In the genomic region with DNA sequence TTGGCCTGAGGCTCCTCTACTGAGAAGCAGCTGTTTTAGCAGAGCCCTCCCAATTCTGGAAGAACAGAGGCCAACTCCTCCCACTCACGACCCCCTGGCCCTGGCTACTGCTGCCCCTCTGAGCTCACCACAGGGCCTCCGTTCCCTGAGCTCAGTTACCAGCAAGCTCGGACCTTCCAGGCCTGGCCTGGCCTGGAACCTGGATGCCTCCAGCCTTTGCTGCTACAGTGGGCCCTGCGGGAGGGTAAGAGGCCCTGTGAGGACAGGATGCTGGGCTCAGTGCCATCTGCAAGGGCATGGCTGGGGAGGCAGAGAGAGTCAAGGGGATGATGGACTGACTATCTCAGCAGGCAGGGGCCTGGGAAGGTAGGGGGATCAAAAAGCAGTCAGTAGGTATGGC, we compare ENCODE assay signal across 14 cellular contexts.
"Had no signal": no experiment of that assay in that cellular context is flagged by ENCODE, and none has a peak within 500 bp of the region (broad histone marks: within the 10 kb centered on the region; RNA-seq: fewer than 3 reads in every experiment).

No MANE protein-coding gene starts in this region.

- H3K4me3 ChIP-seq: breast epithelium, smooth muscle cell had no signal

- H3K9me3 ChIP-seq: breast epithelium had no signal

- DNase-seq: activated CD4-positive, alpha-beta memory T cell treated with anti-CD3 and anti-CD28 coated beads, Interleukin-2, amount 10 ng/mL, durations not matched to agents 7 days and 5 days; activated CD4-positive, alpha-beta T cell treated with anti-CD3 and anti-CD28 coated beads for 36 hours; activated gamma-delta T cell treated with Interleukin-2 at 50 U/mL for 16 hours; activated naive CD8-positive, alpha-beta T cell treated with anti-CD3 and anti-CD28 coated beads for 36 hours; activated T-cell treated with anti-CD3 and anti-CD28 coated beads, Interleukin-2, amount 50 U/mL, for 48 hours; effector CD4-positive, alpha-beta T cell; foreskin keratinocyte; islet precursor cell; T-helper 9 cell; trophoblast cell had no signal

- H3K4me3 Mint-ChIP-seq: activated CD4-positive, alpha-beta memory T cell treated with anti-CD3 and anti-CD28 coated beads, Interleukin-2, amount 10 ng/mL, durations not matched to agents 7 days and 5 days; activated CD4-positive, alpha-beta T cell treated with anti-CD3 and anti-CD28 coated beads for 36 hours; activated naive CD8-positive, alpha-beta T cell treated with anti-CD3 and anti-CD28 coated beads for 36 hours had no signal

- H3K27me3 ChIP-seq: breast epithelium had no signal

- H3K9me3 Mint-ChIP-seq: activated CD4-positive, alpha-beta memory T cell treated with anti-CD3 and anti-CD28 coated beads, Interleukin-2, amount 10 ng/mL, durations not matched to agents 7 days and 5 days; activated naive CD8-positive, alpha-beta T cell treated with anti-CD3 and anti-CD28 coated beads for 36 hours had no signal

- ATAC-seq: activated CD4-positive, alpha-beta T cell treated with anti-CD3 and anti-CD28 coated beads for 36 hours; foreskin keratinocyte had no signal

- H3K27me3 Mint-ChIP-seq: activated CD4-positive, alpha-beta memory T cell treated with anti-CD3 and anti-CD28 coated beads, Interleukin-2, amount 10 ng/mL, durations not matched to agents 7 days and 5 days had no signal

- H3K4me1 Mint-ChIP-seq: activated CD4-positive, alpha-beta memory T cell treated with anti-CD3 and anti-CD28 coated beads, Interleukin-2, amount 10 ng/mL, durations not matched to agents 7 days and 5 days; activated CD4-positive, alpha-beta T cell treated with anti-CD3 and anti-CD28 coated beads for 36 hours; activated naive CD8-positive, alpha-beta T cell treated with anti-CD3 and anti-CD28 coated beads for 36 hours had no signal

- H3K4me1 ChIP-seq: breast epithelium, foreskin keratinocyte had no signal

- H3K27ac ChIP-seq: breast epithelium, foreskin keratinocyte had no signal

- H3K36me3 ChIP-seq: breast epithelium had no signal

- H3K27ac Mint-ChIP-seq: activated CD4-positive, alpha-beta memory T cell treated with anti-CD3 and anti-CD28 coated beads, Interleukin-2, amount 10 ng/mL, durations not matched to agents 7 days and 5 days; activated CD4-positive, alpha-beta T cell treated with anti-CD3 and anti-CD28 coated beads for 36 hours; activated naive CD8-positive, alpha-beta T cell treated with anti-CD3 and anti-CD28 coated beads for 36 hours had no signal

- FAIRE-seq: colon, endothelial cell of umbilical vein had no signal
